Comparison of ENCODE assay signal across 9 cellular contexts in the genomic region with DNA sequence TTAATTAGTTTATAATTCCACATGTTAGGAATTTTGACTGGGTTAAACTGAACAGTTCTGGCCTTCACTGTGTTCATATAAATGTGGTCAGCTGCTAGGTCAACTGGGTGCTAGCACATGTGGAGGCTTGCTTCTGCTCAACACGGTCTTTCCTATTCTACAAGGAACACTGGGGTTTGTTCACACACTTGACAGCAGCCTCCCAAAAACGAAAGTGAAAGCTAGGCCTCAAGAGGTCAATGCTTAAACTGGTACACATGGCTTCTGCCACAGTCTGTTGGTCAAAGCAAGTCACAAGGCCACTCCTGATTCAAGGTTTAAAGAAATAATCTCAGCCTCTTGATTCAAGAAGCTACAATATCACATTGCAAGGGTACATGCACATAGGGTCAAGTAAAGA.
DNase-seq lines count a peak whose midpoint lies in the region; ATAC-seq and TF ChIP-seq lines count a peak whose summit lies in the region.
"Had no signal": no experiment of that assay in that cellular context is flagged by ENCODE, and none has a peak within 500 bp of the region (broad histone marks: within the 10 kb centered on the region; RNA-seq: fewer than 3 reads in every experiment).

No MANE protein-coding gene starts in this region.

- WGBS in lower leg skin, 2 donors: 35 to 40% methylated on average over 2 of the region's 2 CpGs

- ATAC-seq in HG02884 (IDR thresholded peaks at IDR 0.05; ENCODE audit: unreplicated experiment): peak; percentile 70

- intact Hi-C loops in lower leg skin (cut with DNase I; ENCODE audit: low total_unique reads): loop anchor here (10.0 kb wide), 1 partner anchor 1409 kb away; no protein-coding TSS in a partner anchor

- TF ChIP-seq CTCF in lower leg skin (IDR thresholded peaks at IDR 0.05): no peak

- peak; percentile 1 for DNase-seq in stimulated activated CD4-positive, alpha-beta T cell treated with anti-CD3 and anti-CD28 coated beads, Interleukin-15, amount 100 ng/mL, for 24 hours
- DNase-seq in stimulated activated CD4-positive, alpha-beta T cell treated with anti-CD3 and anti-CD28 coated beads, Interleukin-12 subunit alpha, Interleukin-12 subunit beta, amount 100 ng/mL, for 4 hours: no peak
- DNase-seq in SW480 (ENCODE audit: low spot score) (peak; percentile 20), inferior parietal cortex (ENCODE audit: extremely low spot score) (peak; percentile 15), D341Med (ENCODE audit: low spot score) (no peak), lower leg skin (ENCODE audit: low spot score in 2 of 2) (no peak)
- no peak for DNase-seq in stimulated activated CD4-positive, alpha-beta T cell treated with anti-CD3 and anti-CD28 coated beads, Interleukin-2, amount 100 ng/mL, for 24 hours
- DNase-seq: pancreas had no signal

- H3K4me3 ChIP-seq in lower leg skin (ENCODE audit: low read depth, poor library complexity, severe bottlenecking): no peak overlapping the region
- H3K4me3 ChIP-seq: pancreas had no signal

- no peak for TF ChIP-seq POLR2A in lower leg skin (IDR thresholded peaks at IDR 0.05)

Comparison
In these comparisons a context has a peak if more than half of its experiments do, and no peak if none do; other contexts are left out.
1. DNase-seq: peak in stimulated activated CD4-positive, alpha-beta T cell treated with anti-CD3 and anti-CD28 coated beads, Interleukin-15, amount 100 ng/mL, for 24 hours (single experiment), SW480 (single experiment) and inferior parietal cortex (single experiment); none in stimulated activated CD4-positive, alpha-beta T cell treated with anti-CD3 and anti-CD28 coated beads, Interleukin-12 subunit alpha, Interleukin-12 subunit beta, amount 100 ng/mL, for 4 hours (single experiment), D341Med (single experiment), lower leg skin (0 of 2) and stimulated activated CD4-positive, alpha-beta T cell treated with anti-CD3 and anti-CD28 coated beads, Interleukin-2, amount 100 ng/mL, for 24 hours (0 of 2).